ENCODE assay signal across 1 cellular context in the genomic region with DNA sequence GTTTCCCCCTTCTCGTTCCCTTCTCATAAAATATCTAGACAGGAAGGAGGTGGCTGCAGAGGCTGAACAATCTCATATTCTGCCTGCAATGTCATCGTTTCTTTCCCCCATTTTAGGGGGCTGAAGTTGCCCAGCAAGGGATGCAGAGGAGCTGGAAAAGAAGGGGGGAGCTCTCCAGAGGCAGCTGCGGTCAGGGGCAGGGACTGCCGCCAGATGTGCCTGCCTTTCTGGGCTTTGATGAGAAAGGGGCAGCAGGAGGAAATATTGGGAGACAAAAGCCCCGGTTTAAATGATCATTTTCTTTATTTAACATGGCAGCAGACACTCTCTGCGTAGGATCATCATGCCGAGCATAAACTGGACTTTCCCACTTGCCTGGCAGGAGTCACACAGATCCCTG.
TF ChIP-seq lines count a peak whose summit lies in the region.

No MANE protein-coding gene starts in this region.

TF ChIP-seq in GM23338, 12 proteins besides CTCF, POLR2A, EP300 and RAD21 (continued from another document):
- TF ChIP-seq EZH2 (IDR thresholded peaks at IDR 0.05; ENCODE audit: low read depth, unreplicated experiment) (no peak), STAT1 (IDR thresholded peaks at IDR 0.05; ENCODE audit: unreplicated experiment) (no peak)
